In the genomic region with DNA sequence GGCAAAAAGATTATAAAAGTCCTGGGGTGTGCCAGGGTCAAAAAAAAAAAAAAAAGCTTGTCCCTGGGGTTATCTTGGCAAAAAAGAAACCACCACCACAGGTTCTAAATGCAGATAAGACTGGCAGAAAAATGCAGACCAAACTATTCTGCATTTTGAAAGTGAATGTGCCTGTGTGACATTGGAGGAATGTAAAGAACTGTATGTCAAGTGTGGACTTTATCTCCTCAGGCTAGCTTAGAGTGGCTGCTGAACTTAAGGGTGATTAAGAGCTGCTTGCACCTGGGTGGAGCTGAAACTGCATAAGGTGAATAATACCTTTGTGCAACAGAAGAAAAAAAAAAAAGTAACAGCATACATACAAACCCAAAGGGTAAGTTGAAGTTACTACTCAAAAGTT, we compare ENCODE assay signal across 9 cellular contexts. TPM values are rescaled to one million over a fixed set of nuclear protein-coding genes. Genes with fewer than 3 reads are reported as not detected.
DNase-seq lines count a peak whose midpoint lies in the region; ATAC-seq, FAIRE-seq and TF ChIP-seq lines count a peak whose summit lies in the region.
"Had no signal": no experiment of that assay in that cellular context is flagged by ENCODE, and none has a peak within 500 bp of the region (broad histone marks: within the 10 kb centered on the region; RNA-seq: fewer than 3 reads in every experiment).

No MANE protein-coding gene starts in this region.

- ATAC-seq in GM18861 (IDR thresholded peaks at IDR 0.05; ENCODE audit: unreplicated experiment) (no peak), GM18502 (IDR thresholded peaks at IDR 0.05; ENCODE audit: poor library complexity, unreplicated experiment) (no peak)

- FAIRE-seq in GM18507 (lab: Jason Lieb, UNC): peak; percentile 31

- intact Hi-C loops in OCI-LY7 (cut with micrococcal nuclease; ENCODE audit: unreplicated experiment): no loop called here

- no peak overlapping the region for H3K4me3 ChIP-seq in OCI-LY7 (ENCODE audit: low read depth, low read length, poor library complexity, severe bottlenecking)
- H3K4me3 ChIP-seq in neural cell (ENCODE audit: low read length): peak overlapping the region; percentile 74

- H3K4me1 ChIP-seq in OCI-LY7 (ENCODE audit: insufficient read depth, low read length, poor library complexity, severe bottlenecking): peaks cover 24% of the 10 kb centered on the region

- no peak for DNase-seq in GM18507 (ENCODE audit: extremely low spot score, insufficient read length, low read depth)
- DNase-seq in OCI-LY7 (ENCODE audit: low spot score): peak; percentile 18
- DNase-seq in NCI-H748 (lab: John Stamatoyannopoulos, UW; ENCODE audit: unreplicated experiment): no peak
- no peak for DNase-seq in 8988T

- no TSS peak for BruUV-seq in OCI-LY7 (replicated peaks; lab: Mats Ljungman, UMichigan)

- H3K27ac ChIP-seq in OCI-LY7 (ENCODE audit: low read depth, low read length, poor library complexity, severe bottlenecking) (no peak overlapping the region), cingulate gyrus (ENCODE audit: low read depth, low read length) (peak overlapping the region; percentile 97), neural cell (ENCODE audit: low read length) (peak overlapping the region; percentile 92)

- H3K9me2 ChIP-seq in OCI-LY7 (ENCODE audit: insufficient read depth, low read length) (no peaks in the 10 kb centered on the region), neural cell (ENCODE audit: insufficient read depth, low read length) (no peaks in the 10 kb centered on the region)

- H3K79me2 ChIP-seq in OCI-LY7 (ENCODE audit: insufficient read depth, low read depth, low read length) (peaks cover 24% of the 10 kb centered on the region; the same call in 1 of the 2 replicates), neural cell (replicated peaks; ENCODE audit: insufficient read depth, low read length) (peaks cover 19% of the 10 kb centered on the region)

- CTCF ChIA-PET in OCI-LY7 (lab: Charles Lee; ENCODE audit: unreplicated experiment): no interaction called here

- TF ChIP-seq RAD21 in neural cell (conservative IDR thresholded peaks at IDR 0.05): no peak

- no peak for TF ChIP-seq CTCF in OCI-LY7 (conservative IDR thresholded peaks at IDR 0.05; ENCODE audit: low read length)
- no peak for TF ChIP-seq CTCF in neural cell (IDR thresholded peaks at IDR 0.05; ENCODE audit: poor library complexity, severe bottlenecking)

- H2AFZ ChIP-seq in OCI-LY7 (ENCODE audit: low read length) (peak overlapping the region; percentile 90), neural cell (ENCODE audit: low read depth, low read length) (peak overlapping the region; percentile 98)

- H3F3A ChIP-seq in neural cell (ENCODE audit: insufficient read depth, low read length, poor library complexity, severe bottlenecking): no peaks in the 10 kb centered on the region

- H3K36me3 ChIP-seq in OCI-LY7 (ENCODE audit: insufficient read depth, low read length) (no peaks in the 10 kb centered on the region), neural cell (ENCODE audit: insufficient read depth, low read length) (no peaks in the 10 kb centered on the region)
- H3K36me3 ChIP-seq: right atrium auricular region had no signal

- POLR2A ChIA-PET in OCI-LY7 (lab: Charles Lee): interaction anchor here (0.8 kb wide), 1 partner anchor 75 kb away, joined by 4 read pairs; a partner anchor contains a TSS

- H3K27me3 ChIP-seq in neural cell (ENCODE audit: insufficient read depth, low read depth, low read length): no peaks in the 10 kb centered on the region
- H3K27me3 ChIP-seq: right atrium auricular region had no signal

- H4K20me1 ChIP-seq in OCI-LY7 (ENCODE audit: insufficient read depth, low read length) (no peaks in the 10 kb centered on the region; the same call in 1 of the 2 replicates), neural cell (ENCODE audit: insufficient read depth) (no peaks in the 10 kb centered on the region)

- H3K4me2 ChIP-seq in OCI-LY7 (ENCODE audit: low read length) (peak overlapping the region; percentile 97), neural cell (ENCODE audit: low read length) (no peak overlapping the region)

- TF ChIP-seq EP300 in neural cell (conservative IDR thresholded peaks at IDR 0.05; ENCODE audit: poor library complexity, severe bottlenecking): no peak

- no peaks in the 10 kb centered on the region for H3K9me3 ChIP-seq in OCI-LY7 (ENCODE audit: low read length)
- H3K9me3 ChIP-seq in neural cell (ENCODE audit: low read length): no peaks in the 10 kb centered on the region
- H3K9me3 ChIP-seq: right atrium auricular region had no signal

- H3K9ac ChIP-seq in neural cell (ENCODE audit: low read length): no peak overlapping the region

TF ChIP-seq in neural cell, 6 proteins besides CTCF, POLR2A, EP300 and RAD21:
- TF ChIP-seq EZH2 (IDR thresholded peaks at IDR 0.05; ENCODE audit: borderline replicate concordance, insufficient read depth, low read length, poor library complexity, severe bottlenecking): no peak
- TF ChIP-seq POLR2AphosphoS5 (IDR thresholded peaks at IDR 0.05): no peak
- TF ChIP-seq SMC3 (conservative IDR thresholded peaks at IDR 0.05; ENCODE audit: poor library complexity): no peak
- TF ChIP-seq TAF1 (IDR thresholded peaks at IDR 0.05; ENCODE audit: low read depth): no peak
- TF ChIP-seq, protein P1, sequence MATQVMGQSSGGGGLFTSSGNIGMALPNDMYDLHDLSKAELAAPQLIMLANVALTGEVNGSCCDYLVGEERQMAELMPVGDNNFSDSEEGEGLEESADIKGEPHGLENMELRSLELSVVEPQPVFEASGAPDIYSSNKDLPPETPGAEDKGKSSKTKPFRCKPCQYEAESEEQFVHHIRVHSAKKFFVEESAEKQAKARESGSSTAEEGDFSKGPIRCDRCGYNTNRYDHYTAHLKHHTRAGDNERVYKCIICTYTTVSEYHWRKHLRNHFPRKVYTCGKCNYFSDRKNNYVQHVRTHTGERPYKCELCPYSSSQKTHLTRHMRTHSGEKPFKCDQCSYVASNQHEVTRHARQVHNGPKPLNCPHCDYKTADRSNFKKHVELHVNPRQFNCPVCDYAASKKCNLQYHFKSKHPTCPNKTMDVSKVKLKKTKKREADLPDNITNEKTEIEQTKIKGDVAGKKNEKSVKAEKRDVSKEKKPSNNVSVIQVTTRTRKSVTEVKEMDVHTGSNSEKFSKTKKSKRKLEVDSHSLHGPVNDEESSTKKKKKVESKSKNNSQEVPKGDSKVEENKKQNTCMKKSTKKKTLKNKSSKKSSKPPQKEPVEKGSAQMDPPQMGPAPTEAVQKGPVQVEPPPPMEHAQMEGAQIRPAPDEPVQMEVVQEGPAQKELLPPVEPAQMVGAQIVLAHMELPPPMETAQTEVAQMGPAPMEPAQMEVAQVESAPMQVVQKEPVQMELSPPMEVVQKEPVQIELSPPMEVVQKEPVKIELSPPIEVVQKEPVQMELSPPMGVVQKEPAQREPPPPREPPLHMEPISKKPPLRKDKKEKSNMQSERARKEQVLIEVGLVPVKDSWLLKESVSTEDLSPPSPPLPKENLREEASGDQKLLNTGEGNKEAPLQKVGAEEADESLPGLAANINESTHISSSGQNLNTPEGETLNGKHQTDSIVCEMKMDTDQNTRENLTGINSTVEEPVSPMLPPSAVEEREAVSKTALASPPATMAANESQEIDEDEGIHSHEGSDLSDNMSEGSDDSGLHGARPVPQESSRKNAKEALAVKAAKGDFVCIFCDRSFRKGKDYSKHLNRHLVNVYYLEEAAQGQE (IDR thresholded peaks at IDR 0.05; ENCODE audit: borderline replicate concordance): no peak
- no peak for TF ChIP-seq MXI1 (conservative IDR thresholded peaks at IDR 0.05; ENCODE audit: poor library complexity, severe bottlenecking)

RNA-seq across cellular contexts. Expression of a gene that starts 1.3 kb away (rescaled TPM):
- 8.5 and 13.5 TPM in 2 replicates for total RNA-seq in OCI-LY7 (2014; rRNA removed; shearing (Covaris generic))
- total RNA-seq in OCI-LY7 (2022): 15.4 and 15.9 TPM in 2 replicates
- 8.4 and 8.8 TPM in 2 replicates for polyA plus RNA-seq in neural cell
- 14.1 and 17.4 TPM in 2 replicates for polyA minus RNA-seq in neural cell
